In the genomic region with DNA sequence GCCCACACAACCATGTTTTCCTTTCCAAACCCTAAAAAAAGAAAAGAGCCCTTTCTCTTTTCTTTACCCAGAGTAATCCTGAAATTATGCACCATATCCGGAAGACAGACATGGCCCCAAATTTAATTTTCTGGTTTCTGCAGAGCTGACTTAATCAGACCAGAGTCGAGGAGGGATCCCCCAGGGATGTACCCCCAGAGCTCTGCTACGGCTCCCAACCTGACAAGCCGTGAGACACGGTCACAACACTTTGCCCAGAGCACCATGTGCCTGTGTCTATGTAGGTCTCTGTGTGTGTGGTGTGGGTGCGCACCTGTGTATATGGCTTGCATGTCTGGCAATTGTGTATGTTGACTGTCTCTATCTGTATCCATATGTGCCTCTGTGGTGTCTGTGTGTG, we compare ENCODE assay signal across 9 cellular contexts.
"Had no signal": no experiment of that assay in that cellular context is flagged by ENCODE, and none has a peak within 500 bp of the region (broad histone marks: within the 10 kb centered on the region; RNA-seq: fewer than 3 reads in every experiment).

No MANE protein-coding gene starts in this region.

- H3K4me3 ChIP-seq: GM23248, HAP-1 had no signal

- H3K9me3 ChIP-seq: HAP-1 had no signal

- H3K27ac ChIP-seq: GM23248, HL-60 had no signal

- H2AFZ ChIP-seq: GM23248 had no signal

- ATAC-seq: HCT116, HepG2 had no signal

- H3K9ac ChIP-seq: GM23248 had no signal

- H3K36me3 ChIP-seq: HAP-1 had no signal

- H3K4me1 ChIP-seq: HAP-1 had no signal

- DNase-seq: GM23248, GOT3, H7, HFFc6, KBM-7 had no signal
